8 cellular contexts compared by ENCODE assay signal in the genomic region with DNA sequence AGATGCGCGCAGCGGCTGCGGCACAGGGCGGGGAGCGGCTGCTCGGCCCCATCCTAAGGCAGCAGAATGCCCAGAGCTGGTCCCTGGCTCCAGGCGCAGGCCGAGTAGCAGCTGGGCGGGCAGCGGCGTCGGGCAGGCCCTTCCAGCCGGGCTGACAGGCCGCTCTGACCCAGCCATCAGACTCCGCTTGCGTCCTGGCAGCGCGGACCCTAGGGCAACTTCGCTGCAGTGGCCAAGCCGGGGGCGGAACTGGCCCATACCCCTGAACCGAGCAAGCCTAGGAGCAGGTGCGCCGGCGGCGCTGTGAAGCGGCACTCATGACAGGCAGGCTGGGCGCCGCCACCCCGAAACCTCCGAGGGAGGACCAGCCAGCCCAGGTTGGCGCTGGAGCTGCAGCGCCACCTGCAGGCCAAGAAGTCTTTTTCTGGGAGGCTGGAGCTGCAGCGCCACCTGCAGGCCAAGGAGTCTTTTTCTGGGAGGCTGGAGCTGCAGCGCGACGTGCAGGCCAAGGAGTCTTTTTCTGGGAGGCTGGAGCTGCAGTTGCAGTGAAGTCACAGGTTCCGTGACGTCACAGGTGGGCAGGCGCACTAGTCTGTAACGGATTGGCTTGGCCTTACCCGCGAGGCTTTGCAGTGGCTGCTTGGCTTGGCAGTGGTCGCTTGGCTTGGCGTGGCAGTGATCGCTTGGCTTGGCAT.
A peak's percentile ranks its signal among the peaks of the same experiment; 100 is the strongest.
DNase-seq lines count a peak whose midpoint lies in the region; ATAC-seq and TF ChIP-seq lines count a peak whose summit lies in the region.
"Not testable (repeated sequence)": the region's sequence is repeated elsewhere in the genome, so short reads cannot be mapped to it uniquely, and the experiment has no call there.

No MANE protein-coding gene starts in this region.

- peak; percentile 78 for TF ChIP-seq CTCF in A673 (conservative IDR thresholded peaks at IDR 0.05; ENCODE audit: low read depth, low read length)
- peak; percentile 67 for TF ChIP-seq CTCF in epithelial cell of esophagus (IDR thresholded peaks at IDR 0.05; ENCODE audit: insufficient read depth, low read depth, low read length, missing control alignments)
- peak; percentile 83 for TF ChIP-seq CTCF in lung (IDR thresholded peaks at IDR 0.05; ENCODE audit: control extremely low read depth, extremely low read depth)

- not testable (repeated sequence) for H3K27ac ChIP-seq in A673 (ENCODE audit: low read depth, low read length, poor library complexity, severe bottlenecking); lung (ENCODE audit: low read depth in 1 of 2, low read length in 1 of 2)

- not testable (repeated sequence) for H3K36me3 ChIP-seq in A673 (ENCODE audit: insufficient read depth, low read length, poor library complexity, severe bottlenecking); lung (ENCODE audit: control insufficient read depth in 2 of 2, insufficient read depth in 2 of 2, low read length in 2 of 2)

- ATAC-seq in GM19025 (IDR thresholded peaks at IDR 0.05; ENCODE audit: low read depth, unreplicated experiment) = peak; percentile 58
- ATAC-seq in HG03571 (IDR thresholded peaks at IDR 0.05; ENCODE audit: unreplicated experiment) = peak; percentile 64
- peak; percentile 73 for ATAC-seq in lung (ENCODE audit: insufficient read depth, low FRiP score)

- peak overlapping the region; percentile 49 for H3K27ac Mint-ChIP-seq in activated T-helper 2 cell treated with anti-CD3 and anti-CD28 coated beads, Interferon-gamma antibody, Interleukin-2, Interleukin-4, amounts not matched to agents 10 μg/mL and 5 μg/mL and 100 μg/mL, durations not matched to agents 14 hours and 24 hours and 36 hours

- H3K4me3 Mint-ChIP-seq in activated T-helper 2 cell treated with anti-CD3 and anti-CD28 coated beads, Interferon-gamma antibody, Interleukin-2, Interleukin-4, amounts not matched to agents 10 μg/mL and 5 μg/mL and 100 μg/mL, durations not matched to agents 14 hours and 24 hours and 36 hours (ENCODE audit: low read depth) = peak overlapping the region; percentile 17

- not testable (repeated sequence) for H3K27me3 Mint-ChIP-seq in activated T-helper 2 cell treated with anti-CD3 and anti-CD28 coated beads, Interferon-gamma antibody, Interleukin-2, Interleukin-4, amounts not matched to agents 10 μg/mL and 5 μg/mL and 100 μg/mL, durations not matched to agents 14 hours and 24 hours and 36 hours (ENCODE audit: low read depth)

- peak; percentile 71 for DNase-seq in A673 (ENCODE audit: low spot score)
- peak; percentile 46 for DNase-seq in SKM-1 treated with dmso at 0.1 percent for 144 hours (lab: John Stamatoyannopoulos, UW; ENCODE audit: unreplicated experiment)
- peak; percentile 81 for DNase-seq in activated T-helper 2 cell treated with anti-CD3 and anti-CD28 coated beads, Interferon-gamma antibody, Interleukin-2, Interleukin-4, amounts not matched to agents 10 μg/mL and 5 μg/mL and 100 μg/mL, durations not matched to agents 14 hours and 24 hours and 36 hours (ENCODE audit: low spot score)
- DNase-seq in epithelial cell of esophagus (ENCODE audit: low read depth) = peak; percentile 77
- DNase-seq in lung (ENCODE audit: low spot score) = peak; percentile 57
- peak; percentile 84 for DNase-seq in stimulated activated CD4-positive, alpha-beta T cell treated with anti-CD3 and anti-CD28 coated beads, Interleukin-1b, Interleukin-23, amount 100 ng/mL, for 48 hours

- POLR2A ChIA-PET in A673 (lab: Charles Lee; ENCODE audit: low non-redundant PET) = not testable (repeated sequence)

- H3K9me3 Mint-ChIP-seq in activated T-helper 2 cell treated with anti-CD3 and anti-CD28 coated beads, Interferon-gamma antibody, Interleukin-2, Interleukin-4, amounts not matched to agents 10 μg/mL and 5 μg/mL and 100 μg/mL, durations not matched to agents 14 hours and 24 hours and 36 hours = not testable (repeated sequence)

- CTCF ChIA-PET in A673 (lab: Charles Lee) = interaction anchor here (1.6 kb wide), 1 partner anchor 94 kb away, joined by 9 read pairs; no protein-coding TSS in a partner anchor

- H3K4me3 ChIP-seq in A673 (ENCODE audit: low read depth, low read length, poor library complexity, severe bottlenecking) = peak overlapping the region; percentile 35
- H3K4me3 ChIP-seq in epithelial cell of esophagus (ENCODE audit: low read length) = peak overlapping the region; percentile 20
- not testable (repeated sequence) for H3K4me3 ChIP-seq in lung

- not testable (repeated sequence) for H3K4me1 Mint-ChIP-seq in activated T-helper 2 cell treated with anti-CD3 and anti-CD28 coated beads, Interferon-gamma antibody, Interleukin-2, Interleukin-4, amounts not matched to agents 10 μg/mL and 5 μg/mL and 100 μg/mL, durations not matched to agents 14 hours and 24 hours and 36 hours (ENCODE audit: low read depth)

- not testable (repeated sequence) for BruUV-seq in A673 (replicated peaks; lab: Mats Ljungman, UMichigan)

- WGBS in lung, 2 donors = 22 to 24% methylated on average over 40 to 47 of the region's 47 CpGs

- not testable (repeated sequence) for H3K36me3 Mint-ChIP-seq in activated T-helper 2 cell treated with anti-CD3 and anti-CD28 coated beads, Interferon-gamma antibody, Interleukin-2, Interleukin-4, amounts not matched to agents 10 μg/mL and 5 μg/mL and 100 μg/mL, durations not matched to agents 14 hours and 24 hours and 36 hours (ENCODE audit: low read depth)

- intact Hi-C loops in A673 (cut with micrococcal nuclease; ENCODE audit: unreplicated experiment) = loop anchor here (1.0 to 5.0 kb wide), 2 partner anchors 94 to 328 kb away; no protein-coding TSS in a partner anchor
- intact Hi-C loops in activated T-helper 2 cell treated with anti-CD3 and anti-CD28 coated beads, Interferon-gamma antibody, Interleukin-2, Interleukin-4, amounts not matched to agents 10 μg/mL and 5 μg/mL and 100 μg/mL, durations not matched to agents 14 hours and 24 hours and 36 hours (cut with micrococcal nuclease) = loop anchor here (1.0 to 2.0 kb wide), 2 partner anchors 94 to 200 kb away; no protein-coding TSS in a partner anchor

- not testable (repeated sequence) for H3K9me3 ChIP-seq in A673 (ENCODE audit: low read depth, low read length, poor library complexity, severe bottlenecking); lung (ENCODE audit: control insufficient read depth in 2 of 2, insufficient read depth in 1 of 2, low read length in 1 of 2)

- H3K4me1 ChIP-seq in A673 (ENCODE audit: insufficient read depth, low read length, poor library complexity, severe bottlenecking); lung (ENCODE audit: control insufficient read depth in 2 of 2, insufficient read depth in 2 of 2, low read length in 2 of 2): not testable (repeated sequence)

- H3K27me3 ChIP-seq in A673 (replicated peaks; ENCODE audit: insufficient read depth, low read depth, low read length, poor library complexity); lung (ENCODE audit: control insufficient read depth, insufficient read depth): not testable (repeated sequence)
